Comparison of ENCODE assay signal across 8 cellular contexts in the genomic region with DNA sequence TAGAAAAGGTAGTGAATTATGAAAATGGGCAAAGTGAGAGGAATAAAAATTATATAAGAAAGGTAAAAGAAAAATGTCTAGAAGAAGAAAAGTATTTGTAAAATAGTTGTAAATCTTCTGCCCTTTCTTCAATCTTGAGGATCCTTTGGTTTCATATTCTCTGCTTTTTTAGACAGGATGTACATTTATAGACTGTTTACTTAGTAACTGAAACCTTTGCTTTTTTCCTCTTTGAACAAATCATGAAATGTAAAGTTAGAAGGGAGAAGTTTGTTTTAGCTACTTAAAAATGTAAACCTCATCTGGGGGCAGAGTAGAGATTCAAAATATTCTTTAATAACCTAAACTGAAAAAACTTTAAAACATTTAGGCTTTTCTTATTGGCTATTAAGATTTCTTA.
DNase-seq lines count a peak whose midpoint lies in the region; ATAC-seq lines count a peak whose summit lies in the region.

No MANE protein-coding gene starts in this region.

- no peaks in the 10 kb centered on the region for H3K36me3 ChIP-seq in skeletal muscle satellite cell (ENCODE audit: insufficient read depth, low read length)

- no peaks in the 10 kb centered on the region for H3K27me3 ChIP-seq in skeletal muscle satellite cell (ENCODE audit: control insufficient read depth, insufficient read depth, low read length)

- H3K4me3 ChIP-seq in skeletal muscle satellite cell (ENCODE audit: low read length) = no peak overlapping the region

- no peak for DNase-seq in T-helper 2 cell treated with Interferon-gamma antibody and Interleukin-4, amounts not matched to agents 5 μg/mL and 100 μg/mL, for 36 hours (ENCODE audit: low spot score)
- DNase-seq in T-helper 2 cell (no peak), activated gamma-delta T cell (lab: John Stamatoyannopoulos, UW) (no peak), Right ventricle myocardium inferior (ENCODE audit: missing footprints) (no peak)
- DNase-seq in activated naive CD4-positive, alpha-beta T cell treated with anti-CD3 and anti-CD28 coated beads, Interleukin-2, amount 50 U/mL, for 72 hours (ENCODE audit: low spot score in 2 of 2) = no peak

- intact Hi-C loops in Right ventricle myocardium inferior (cut with DNase I) = loop anchor here (10.0 kb wide), 1 partner anchor 158 kb away; no protein-coding TSS in a partner anchor

- peaks cover 14% of the 10 kb centered on the region for H3K4me1 ChIP-seq in skeletal muscle satellite cell (ENCODE audit: control insufficient read depth, insufficient read depth, low read length)

- no peaks in the 10 kb centered on the region for H3K36me3 Mint-ChIP-seq in T-helper 2 cell treated with Interferon-gamma antibody and Interleukin-4, amounts not matched to agents 5 μg/mL and 100 μg/mL, for 36 hours (ENCODE audit: low read depth)
- H3K36me3 Mint-ChIP-seq in activated naive CD4-positive, alpha-beta T cell treated with anti-CD3 and anti-CD28 coated beads, Interleukin-2, amount 50 U/mL, for 72 hours = no peaks in the 10 kb centered on the region

- H3K9me3 Mint-ChIP-seq in T-helper 2 cell treated with Interferon-gamma antibody and Interleukin-4, amounts not matched to agents 5 μg/mL and 100 μg/mL, for 36 hours = no peaks in the 10 kb centered on the region
- no peaks in the 10 kb centered on the region for H3K9me3 Mint-ChIP-seq in activated naive CD4-positive, alpha-beta T cell treated with anti-CD3 and anti-CD28 coated beads, Interleukin-2, amount 50 U/mL, for 72 hours

- no peak overlapping the region for H3K9ac ChIP-seq in skeletal muscle satellite cell (ENCODE audit: low read depth, low read length)

- no peaks in the 10 kb centered on the region for H3K9me3 ChIP-seq in skeletal muscle satellite cell (replicated peaks; ENCODE audit: low read length)

- H3K4me2 ChIP-seq in skeletal muscle satellite cell (ENCODE audit: low read length) = peak overlapping the region; percentile 54

- ATAC-seq in HG03108 (IDR thresholded peaks at IDR 0.05; ENCODE audit: unreplicated experiment) (peak; percentile 22), HG02938 (IDR thresholded peaks at IDR 0.05; ENCODE audit: unreplicated experiment) (no peak), Right ventricle myocardium inferior (no peak)
- ATAC-seq in activated naive CD4-positive, alpha-beta T cell treated with anti-CD3 and anti-CD28 coated beads, Interleukin-2, amount 50 U/mL, for 72 hours = no peak

- peak overlapping the region; percentile 86 for H3K4me3 Mint-ChIP-seq in T-helper 2 cell treated with Interferon-gamma antibody and Interleukin-4, amounts not matched to agents 5 μg/mL and 100 μg/mL, for 36 hours

- H3K4me1 Mint-ChIP-seq in T-helper 2 cell treated with Interferon-gamma antibody and Interleukin-4, amounts not matched to agents 5 μg/mL and 100 μg/mL, for 36 hours (ENCODE audit: low read depth) = peaks cover 67% of the 10 kb centered on the region

- no peaks in the 10 kb centered on the region for H3K27me3 Mint-ChIP-seq in T-helper 2 cell treated with Interferon-gamma antibody and Interleukin-4, amounts not matched to agents 5 μg/mL and 100 μg/mL, for 36 hours (ENCODE audit: low read depth)

- H3K27ac Mint-ChIP-seq in T-helper 2 cell treated with Interferon-gamma antibody and Interleukin-4, amounts not matched to agents 5 μg/mL and 100 μg/mL, for 36 hours = peak overlapping the region; percentile 98
- H3K27ac Mint-ChIP-seq in activated naive CD4-positive, alpha-beta T cell treated with anti-CD3 and anti-CD28 coated beads, Interleukin-2, amount 50 U/mL, for 72 hours = peak overlapping the region; percentile 96 to 99
